ENCODE assay signal across 13 cellular contexts in genomic region chr16:67565470-67566100, GRCh38. TPM values are rescaled to one million over a fixed set of nuclear protein-coding genes. Genes with fewer than 3 reads are reported as not detected.
A peak's percentile ranks its signal among the peaks of the same experiment; 100 is the strongest.
DNase-seq lines count a peak whose midpoint lies in the region; ATAC-seq and TF ChIP-seq lines count a peak whose summit lies in the region.
"Had no signal": no experiment of that assay in that cellular context is flagged by ENCODE, and none has a peak within 500 bp of the region (broad histone marks: within the 10 kb centered on the region; RNA-seq: fewer than 3 reads in every experiment).

No MANE protein-coding gene starts in this region.

- H3K4me1 Mint-ChIP-seq in activated T-cell treated with anti-CD3 and anti-CD28 coated beads, Interleukin-2, amount 50 U/mL, for 24 hours (ENCODE audit: low read depth): peaks cover 42% of the 10 kb centered on the region
- peaks cover 64% of the 10 kb centered on the region for H3K4me1 Mint-ChIP-seq in activated B cell treated with CpG ODN at 0.5 μM for 24 hours

- ATAC-seq in activated B cell treated with CpG ODN at 0.5 μM for 24 hours (ENCODE audit: low read depth): no peak
- ATAC-seq in psoas muscle: no peak
- ATAC-seq: stimulated activated naive CD8-positive, alpha-beta T cell treated with anti-CD3 and anti-CD28 coated beads, Interleukin-15, Interleukin-2, amounts not matched to agents 100 U/mL and 50 U/mL, for 24 hours had no signal

- CTCF ChIA-PET in activated B cell treated with CpG ODN at 0.5 μM for 24 hours (lab: Charles Lee): interaction anchor here (10.0 kb wide), 1 partner anchor 18 kb away, joined by 200 read pairs; no protein-coding TSS in a partner anchor

- H3K27me3 ChIP-seq in KMS-11 (ENCODE audit: insufficient read depth, low read depth): no peaks in the 10 kb centered on the region
- H3K27me3 ChIP-seq in psoas muscle (ENCODE audit: insufficient read depth in 3 of 3, low read length in 2 of 3): no peaks in the 10 kb centered on the region
- H3K27me3 ChIP-seq in SJCRH30: no peaks in the 10 kb centered on the region

- no peak for DNase-seq in activated T-cell treated with anti-CD3 and anti-CD28 coated beads, Interleukin-2, amount 50 U/mL, for 24 hours
- DNase-seq in activated T-cell treated with anti-CD3 and anti-CD28 coated beads for 4 hours (no peak), activated B cell treated with CpG ODN at 0.5 μM for 24 hours (no peak), psoas muscle (no peak), NCI-H187 (lab: John Stamatoyannopoulos, UW) (no peak), SJCRH30 (no peak), DMS53 treated with DMSO at 0.1 percent for 48 hours (lab: John Stamatoyannopoulos, UW; ENCODE audit: unreplicated experiment) (no peak)
- DNase-seq: ACHN; cerebellar nuclear complex; foreskin fibroblast; occipital lobe; stimulated activated naive CD8-positive, alpha-beta T cell treated with anti-CD3 and anti-CD28 coated beads, Interleukin-15, Interleukin-2, amounts not matched to agents 100 U/mL and 50 U/mL, for 24 hours had no signal

- intact Hi-C loops in activated B cell treated with CpG ODN at 0.5 μM for 24 hours (cut with micrococcal nuclease) (no loop called here), psoas muscle (cut with DNase I) (loop anchor here in 1 of 2 donors (5.0 kb wide), 1 partner anchor 92 kb away; no protein-coding TSS in a partner anchor)

- peaks cover 72% of the 10 kb centered on the region for H3K79me2 ChIP-seq in KMS-11 (ENCODE audit: insufficient read depth, low read depth)

- no peak overlapping the region for H3K4me3 Mint-ChIP-seq in activated T-cell treated with anti-CD3 and anti-CD28 coated beads, Interleukin-2, amount 50 U/mL, for 24 hours
- peak overlapping the region; percentile 64 for H3K4me3 Mint-ChIP-seq in activated B cell treated with CpG ODN at 0.5 μM for 24 hours

- H3K27ac ChIP-seq in KMS-11 (no peak overlapping the region), psoas muscle (peak overlapping the region; percentile 1), SJCRH30 (no peak overlapping the region)

- H3K27me3 Mint-ChIP-seq in activated T-cell treated with anti-CD3 and anti-CD28 coated beads, Interleukin-2, amount 50 U/mL, for 24 hours: no peaks in the 10 kb centered on the region
- no peaks in the 10 kb centered on the region for H3K27me3 Mint-ChIP-seq in activated B cell treated with CpG ODN at 0.5 μM for 24 hours

- peaks cover 29% of the 10 kb centered on the region for H3K36me3 Mint-ChIP-seq in activated T-cell treated with anti-CD3 and anti-CD28 coated beads, Interleukin-2, amount 50 U/mL, for 24 hours (ENCODE audit: low read depth)
- H3K36me3 Mint-ChIP-seq in activated B cell treated with CpG ODN at 0.5 μM for 24 hours (ENCODE audit: low read depth): peaks cover 2% of the 10 kb centered on the region

- no peaks in the 10 kb centered on the region for H3K36me3 ChIP-seq in KMS-11 (ENCODE audit: insufficient read depth)
- no peaks in the 10 kb centered on the region for H3K36me3 ChIP-seq in psoas muscle (ENCODE audit: insufficient read depth in 1 of 2, low read depth in 1 of 2)
- no peaks in the 10 kb centered on the region for H3K36me3 ChIP-seq in SJCRH30

- POLR2A ChIA-PET in activated B cell treated with CpG ODN at 0.5 μM for 24 hours (lab: Charles Lee): interaction anchor here (0.6 to 1.9 kb wide), 7 partner anchors 18 to 440 kb away, joined by 3 to 18 read pairs (median 6); partner anchors contain the start of gene CARMIL2

- no peak overlapping the region for H2AFZ ChIP-seq in KMS-11 (ENCODE audit: low read depth)

- peak overlapping the region; percentile 91 for H3K27ac Mint-ChIP-seq in activated T-cell treated with anti-CD3 and anti-CD28 coated beads, Interleukin-2, amount 50 U/mL, for 24 hours
- H3K27ac Mint-ChIP-seq in activated B cell treated with CpG ODN at 0.5 μM for 24 hours: peak overlapping the region; percentile 94

- H3K9ac ChIP-seq in KMS-11: no peak overlapping the region

- H3K4me3 ChIP-seq in KMS-11 (IDR thresholded peaks at IDR 0.05; ENCODE audit: insufficient read depth, low read depth, low read length): no peak overlapping the region
- no peak overlapping the region for H3K4me3 ChIP-seq in psoas muscle
- no peak overlapping the region for H3K4me3 ChIP-seq in SJCRH30

- peak overlapping the region; percentile 99; the same call in 1 of the 2 replicates for H3K4me2 ChIP-seq in KMS-11

- peaks cover 5% of the 10 kb centered on the region; the same call in 1 of the 2 replicates for H4K20me1 ChIP-seq in KMS-11 (ENCODE audit: insufficient read depth)

- no peaks in the 10 kb centered on the region for H3K9me3 ChIP-seq in psoas muscle
- no peaks in the 10 kb centered on the region for H3K9me3 ChIP-seq in SJCRH30 (replicated peaks)

- 90 to 93% (median 90%) methylated on average over 8 of the region's 8 CpGs for WGBS in psoas muscle, 3 donors

- H3K9me3 Mint-ChIP-seq in activated T-cell treated with anti-CD3 and anti-CD28 coated beads, Interleukin-2, amount 50 U/mL, for 24 hours: no peaks in the 10 kb centered on the region
- no peaks in the 10 kb centered on the region for H3K9me3 Mint-ChIP-seq in activated B cell treated with CpG ODN at 0.5 μM for 24 hours

- H3K4me1 ChIP-seq in KMS-11 (ENCODE audit: low read depth, poor library complexity, severe bottlenecking) (peaks cover 30% of the 10 kb centered on the region), psoas muscle (peaks cover 30% of the 10 kb centered on the region), SJCRH30 (no peaks in the 10 kb centered on the region)

- no peak for TF ChIP-seq CTCF in KMS-11 (conservative IDR thresholded peaks at IDR 0.05; ENCODE audit: low read depth, low read length)
- no peak for TF ChIP-seq CTCF in activated B cell treated with CpG ODN at 0.5 μM for 24 hours (IDR thresholded peaks at IDR 0.05)
- TF ChIP-seq CTCF in psoas muscle (IDR thresholded peaks at IDR 0.05): no peak

RNA-seq across cellular contexts. Expression of gene CTCF, which starts 3.3 kb away (rescaled TPM):
- total RNA-seq in activated B cell treated with CpG ODN at 0.5 μM for 24 hours (53.1 and 59.6 TPM in 2 replicates), psoas muscle (10 to 100 TPM; 22.1 to 26.5 (median 26.0) TPM)
- 10 to 100 TPM; 17.7 to 44.7 (median 18.9) TPM for polyA plus RNA-seq in psoas muscle
- 53.9 and 58.7 TPM in 2 replicates for total RNA-seq in SJCRH30 (2014; rRNA removed; shearing (Covaris generic))

RNA-seq across cellular contexts. Expression of gene RIPOR1, which starts 37.0 kb away (rescaled TPM):
- total RNA-seq in activated B cell treated with CpG ODN at 0.5 μM for 24 hours: 136 and 159 TPM in 2 replicates
- 10 to 100 TPM; 34.1 to 58.1 (median 49.5) TPM for total RNA-seq in psoas muscle
- 10 to 100 TPM; 16.5 to 27.4 (median 20.6) TPM for polyA plus RNA-seq in psoas muscle
- 10.8 and 13.5 TPM in 2 replicates for total RNA-seq in SJCRH30 (2014; rRNA removed; shearing (Covaris generic))
